17 cellular contexts compared by ENCODE assay signal in the genomic region with DNA sequence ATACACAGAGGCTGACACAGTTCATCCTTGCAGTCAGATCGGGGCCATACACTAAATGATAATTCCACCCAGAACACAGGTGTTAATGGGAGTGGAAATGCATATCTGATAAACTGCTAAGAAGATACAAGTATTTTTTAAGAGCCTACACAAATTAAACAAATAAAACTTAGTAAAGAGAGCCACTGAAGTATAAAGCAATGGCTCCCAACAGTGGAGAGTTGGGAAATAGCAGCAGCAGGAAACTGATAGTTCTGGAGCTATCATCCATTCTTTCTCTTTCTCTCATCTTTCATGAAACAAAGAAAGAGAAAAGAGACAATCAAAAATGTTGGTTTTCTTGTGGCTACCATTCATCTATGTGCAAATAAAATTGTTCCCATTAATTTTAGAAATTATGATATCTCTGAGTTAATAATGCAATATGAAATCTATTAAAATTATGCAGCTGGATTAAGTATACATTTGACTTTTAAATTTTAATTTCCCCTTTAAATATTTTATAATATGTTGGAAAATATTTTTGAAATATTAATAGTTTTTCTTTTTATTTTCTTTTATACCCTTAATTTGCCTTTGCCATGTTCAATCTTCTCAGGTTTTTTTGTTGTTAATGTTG.
DNase-seq lines count a peak whose midpoint lies in the region; ATAC-seq and TF ChIP-seq lines count a peak whose summit lies in the region.
"Had no signal": no experiment of that assay in that cellular context is flagged by ENCODE, and none has a peak within 500 bp of the region (broad histone marks: within the 10 kb centered on the region; RNA-seq: fewer than 3 reads in every experiment).

No MANE protein-coding gene starts in this region.

- no TSS peak for BruUV-seq in Calu3 (replicated peaks; lab: Mats Ljungman, UMichigan)
- BruUV-seq in PC-9 (replicated peaks; lab: Mats Ljungman, UMichigan), result no TSS peak

- no peak overlapping the region for H3K27ac Mint-ChIP-seq in Calu3 (ENCODE audit: unreplicated experiment)
- H3K27ac Mint-ChIP-seq: activated T-helper 17 cell treated with anti-CD3 and anti-CD28 coated beads, Interleukin-2, amount 50 U/mL, for 72 hours; CD4-positive, alpha-beta memory T cell; T-helper 17 cell had no signal

- no peaks in the 10 kb centered on the region for H3K4me1 ChIP-seq in PC-9 (replicated peaks; ENCODE audit: insufficient read depth)

- H3K4me1 Mint-ChIP-seq in Calu3 (ENCODE audit: low read depth, unreplicated experiment), result no peaks in the 10 kb centered on the region

- no peaks in the 10 kb centered on the region for H3K36me3 Mint-ChIP-seq in Calu3 (ENCODE audit: insufficient read depth, unreplicated experiment)
- H3K36me3 Mint-ChIP-seq: CD4-positive, alpha-beta memory T cell had no signal

- POLR2A ChIA-PET in PC-9 (lab: Charles Lee; ENCODE audit: unreplicated experiment), result interaction anchor here (0.7 kb wide), 1 partner anchor 496 kb away, joined by 4 read pairs; no protein-coding TSS in a partner anchor

- intact Hi-C loops in Calu3 (cut with micrococcal nuclease; ENCODE audit: unreplicated experiment), result no loop called here
- intact Hi-C loops in PC-9 (cut with micrococcal nuclease; ENCODE audit: unreplicated experiment), result no loop called here

- CTCF ChIA-PET in Calu3 (lab: Charles Lee), result interaction anchor here (1.1 kb wide), 1 partner anchor 17 kb away, joined by 5 read pairs; no protein-coding TSS in a partner anchor
- CTCF ChIA-PET in PC-9 (lab: Charles Lee), result no interaction called here

- DNase-seq in Calu3, result no peak
- peak; percentile 41 for DNase-seq in HT-29 (ENCODE audit: low spot score)
- DNase-seq in PC-9, result no peak
- DNase-seq in fibroblast of the aortic adventitia (ENCODE audit: low read depth), result peak; percentile 31
- no peak for DNase-seq in NCI-H1436 treated with DMSO at 0.1 percent for 48 hours (lab: John Stamatoyannopoulos, UW)
- no peak for DNase-seq in activated T-cell treated with anti-CD3 and anti-CD28 coated beads, Interleukin-2, amount 50 U/mL, for 1 hour
- DNase-seq: activated CD4-positive, alpha-beta T cell treated with anti-CD3 and anti-CD28 coated beads, Interleukin-2, amount 50 U/mL, for 1 hour; aorta; CD4-positive, alpha-beta memory T cell; dorsolateral prefrontal cortex; mesenchymal stem cell; NCI-H2029 treated with DMSO at 0.1 percent for 48 hours; T-helper 17 cell had no signal

- no peaks in the 10 kb centered on the region; the same call in 1 of the 2 replicates for H3K9me2 ChIP-seq in PC-9 (ENCODE audit: insufficient read depth)

- no peak overlapping the region for H2AFZ ChIP-seq in PC-9

- no peaks in the 10 kb centered on the region for H3K79me2 ChIP-seq in PC-9 (ENCODE audit: low read depth)

- no peaks in the 10 kb centered on the region for H3K36me3 ChIP-seq in PC-9 (ENCODE audit: low read depth)
- H3K36me3 ChIP-seq: neutrophil had no signal

- no peak overlapping the region for H3K4me3 Mint-ChIP-seq in Calu3 (ENCODE audit: low read depth, unreplicated experiment)
- H3K4me3 Mint-ChIP-seq: activated T-helper 17 cell treated with anti-CD3 and anti-CD28 coated beads, Interleukin-2, amount 50 U/mL, for 72 hours; CD4-positive, alpha-beta memory T cell; T-helper 17 cell had no signal

- H3K27me3 Mint-ChIP-seq in Calu3 (ENCODE audit: unreplicated experiment), result no peaks in the 10 kb centered on the region
- H3K27me3 Mint-ChIP-seq: activated T-helper 17 cell treated with anti-CD3 and anti-CD28 coated beads, Interleukin-2, amount 50 U/mL, for 72 hours; T-helper 17 cell had no signal

- no peaks in the 10 kb centered on the region for H3K27me3 ChIP-seq in PC-9 (ENCODE audit: insufficient read depth, low read depth)
- H3K27me3 ChIP-seq: neutrophil had no signal

- H4K20me1 ChIP-seq in PC-9 (ENCODE audit: insufficient read depth), result no peaks in the 10 kb centered on the region

- ATAC-seq in GM18868 (IDR thresholded peaks at IDR 0.05; ENCODE audit: unreplicated experiment) (no peak), GM21515 (IDR thresholded peaks at IDR 0.05; ENCODE audit: unreplicated experiment) (no peak)
- ATAC-seq: activated T-helper 17 cell treated with anti-CD3 and anti-CD28 coated beads, Interleukin-2, amount 50 U/mL, for 72 hours; T-helper 17 cell had no signal

- no peak overlapping the region for H3K27ac ChIP-seq in PC-9
- H3K27ac ChIP-seq: dorsolateral prefrontal cortex, neutrophil had no signal

- no peaks in the 10 kb centered on the region for H3F3A ChIP-seq in PC-9 (ENCODE audit: insufficient read depth, low read depth)

- peak; percentile 57 for TF ChIP-seq CTCF in Calu3 (IDR thresholded peaks at IDR 0.05; ENCODE audit: unreplicated experiment)
- TF ChIP-seq CTCF in PC-9 (conservative IDR thresholded peaks at IDR 0.05), result peak; percentile 63; the same call in 1 of the 2 replicates
- TF ChIP-seq CTCF in fibroblast of the aortic adventitia (IDR thresholded peaks at IDR 0.05; ENCODE audit: insufficient read depth, low read length), result peak; percentile 63

- peaks cover 3% of the 10 kb centered on the region for H3K9me3 Mint-ChIP-seq in Calu3 (ENCODE audit: low read depth, unreplicated experiment)
- H3K9me3 Mint-ChIP-seq: activated T-helper 17 cell treated with anti-CD3 and anti-CD28 coated beads, Interleukin-2, amount 50 U/mL, for 72 hours; CD4-positive, alpha-beta memory T cell had no signal

- H3K4me3 ChIP-seq in PC-9 (no peak overlapping the region), fibroblast of the aortic adventitia (ENCODE audit: low read depth, low read length) (no peak overlapping the region)
- H3K4me3 ChIP-seq: dorsolateral prefrontal cortex had no signal

- H3K4me2 ChIP-seq in PC-9, result no peak overlapping the region

- no peaks in the 10 kb centered on the region for H3K9me3 ChIP-seq in PC-9 (ENCODE audit: insufficient read depth, low read depth)
- H3K9me3 ChIP-seq: neutrophil had no signal

Comparison
In these comparisons a context has a peak if more than half of its experiments do, and no peak if none do; other contexts are left out.
1. DNase-seq: peak in HT-29 (single experiment) and fibroblast of the aortic adventitia (single experiment); none in Calu3 (single experiment), PC-9 (0 of 2), NCI-H1436 treated with DMSO at 0.1 percent for 48 hours (single experiment) and activated T-cell treated with anti-CD3 and anti-CD28 coated beads, Interleukin-2, amount 50 U/mL, for 1 hour (single experiment).
2. Peak in every context shown above with its lines, with median percentiles within 50 percentile points of each other: CTCF ChIP-seq.